ENCODE assay signal across 10 cellular contexts in genomic region chr4:112706840-112707207, GRCh38.
DNase-seq lines count a peak whose midpoint lies in the region; ATAC-seq and TF ChIP-seq lines count a peak whose summit lies in the region.
"Had no signal": no experiment of that assay in that cellular context is flagged by ENCODE, and none has a peak within 500 bp of the region (broad histone marks: within the 10 kb centered on the region; RNA-seq: fewer than 3 reads in every experiment).

No MANE protein-coding gene starts in this region.

- no peak for TF ChIP-seq EP300 in suprapubic skin (IDR thresholded peaks at IDR 0.05)

- no peaks in the 10 kb centered on the region for H3K9me3 Mint-ChIP-seq in activated CD8-positive, alpha-beta memory T cell treated with anti-CD3 and anti-CD28 coated beads, Interleukin-2, amount 10 ng/mL, durations not matched to agents 7 days and 5 days (ENCODE audit: low read depth)

- H3K4me3 Mint-ChIP-seq in activated CD8-positive, alpha-beta memory T cell treated with anti-CD3 and anti-CD28 coated beads, Interleukin-2, amount 10 ng/mL, durations not matched to agents 7 days and 5 days = peak overlapping the region; percentile 90

- H3K27ac Mint-ChIP-seq in activated CD8-positive, alpha-beta memory T cell treated with anti-CD3 and anti-CD28 coated beads, Interleukin-2, amount 10 ng/mL, durations not matched to agents 7 days and 5 days = peak overlapping the region; percentile 71

- peak overlapping the region; percentile 71 for H2AFZ ChIP-seq in SU-DHL-6 (ENCODE audit: low read depth, low read length, severe bottlenecking)

- no peaks in the 10 kb centered on the region for H3K4me1 ChIP-seq in iPS DF 6.9 (ENCODE audit: control insufficient read depth, insufficient read depth, low read length)
- H3K4me1 ChIP-seq in suprapubic skin = peaks cover 10% of the 10 kb centered on the region

- peaks cover 44% of the 10 kb centered on the region for H3K27me3 Mint-ChIP-seq in activated CD8-positive, alpha-beta memory T cell treated with anti-CD3 and anti-CD28 coated beads, Interleukin-2, amount 10 ng/mL, durations not matched to agents 7 days and 5 days

- TF ChIP-seq CTCF in SU-DHL-6 (IDR thresholded peaks at IDR 0.05; ENCODE audit: insufficient read depth, low read length, poor library complexity, severe bottlenecking) = no peak
- TF ChIP-seq CTCF in suprapubic skin (IDR thresholded peaks at IDR 0.05) = no peak

- H3K27me3 ChIP-seq in SU-DHL-6 (ENCODE audit: low read length) (no peaks in the 10 kb centered on the region), iPS DF 6.9 (ENCODE audit: control insufficient read depth, insufficient read depth, low read length) (no peaks in the 10 kb centered on the region), suprapubic skin (peaks cover 25% of the 10 kb centered on the region)

- H3K9me3 ChIP-seq in SU-DHL-6 (ENCODE audit: insufficient read depth, low read length) (no peaks in the 10 kb centered on the region), iPS DF 6.9 (ENCODE audit: control insufficient read depth, insufficient read depth, low read length) (no peaks in the 10 kb centered on the region), suprapubic skin (no peaks in the 10 kb centered on the region)

- no peaks in the 10 kb centered on the region for H3F3A ChIP-seq in SU-DHL-6 (ENCODE audit: insufficient read depth)

- H3K4me2 ChIP-seq in SU-DHL-6 (ENCODE audit: low read depth, low read length, poor library complexity, severe bottlenecking) = peak overlapping the region; percentile 55

- H3K9me2 ChIP-seq in SU-DHL-6 (replicated peaks; ENCODE audit: insufficient read depth, low read length) = no peaks in the 10 kb centered on the region

- peaks cover 26% of the 10 kb centered on the region for H3K4me1 Mint-ChIP-seq in activated CD8-positive, alpha-beta memory T cell treated with anti-CD3 and anti-CD28 coated beads, Interleukin-2, amount 10 ng/mL, durations not matched to agents 7 days and 5 days

- TF ChIP-seq POLR2A in suprapubic skin (IDR thresholded peaks at IDR 0.05) = no peak

- H3K36me3 ChIP-seq in SU-DHL-6 (ENCODE audit: low read length) (no peaks in the 10 kb centered on the region), iPS DF 6.9 (ENCODE audit: control insufficient read depth, insufficient read depth, low read length) (no peaks in the 10 kb centered on the region), suprapubic skin (no peaks in the 10 kb centered on the region)

- ATAC-seq in activated CD8-positive, alpha-beta memory T cell treated with anti-CD3 and anti-CD28 coated beads, Interleukin-2, amount 10 ng/mL, durations not matched to agents 7 days and 5 days = no peak
- ATAC-seq in HG02763 (IDR thresholded peaks at IDR 0.05; ENCODE audit: unreplicated experiment) = no peak

- 0 out of 2 replicates have a peak overlapping the region, but pooled peaks have one; percentile 49 for H3K9ac ChIP-seq in SU-DHL-6 (ENCODE audit: low read length)

- CTCF ChIA-PET in activated CD8-positive, alpha-beta memory T cell treated with anti-CD3 and anti-CD28 coated beads, Interleukin-2, amount 10 ng/mL, durations not matched to agents 7 days and 5 days (lab: Charles Lee) = interaction anchor here (0.9 to 1.4 kb wide), 4 partner anchors 27 to 55 kb away, joined by 3 read pairs; no protein-coding TSS in a partner anchor

- no CpG with 5 or more reads among the region's 4 CpGs for WGBS in iPS DF 6.9 (ENCODE audit: insufficient coverage, insufficient read length)
- WGBS in suprapubic skin = 10% methylated on average over 4 of the region's 4 CpGs

- H3K36me3 Mint-ChIP-seq in activated CD8-positive, alpha-beta memory T cell treated with anti-CD3 and anti-CD28 coated beads, Interleukin-2, amount 10 ng/mL, durations not matched to agents 7 days and 5 days = peaks cover 2% of the 10 kb centered on the region

- no peaks in the 10 kb centered on the region for H4K20me1 ChIP-seq in SU-DHL-6 (ENCODE audit: low read depth, low read length)

- no peak overlapping the region for H3K4me3 ChIP-seq in SU-DHL-6 (ENCODE audit: insufficient read depth, low read length, poor library complexity, severe bottlenecking)
- H3K4me3 ChIP-seq in iPS DF 6.9 (ENCODE audit: low read length) = peak overlapping the region; percentile 26; the same call in 1 of the 2 replicates
- H3K4me3 ChIP-seq in suprapubic skin = peak overlapping the region; percentile 60

- no peaks in the 10 kb centered on the region for H3K79me2 ChIP-seq in SU-DHL-6 (ENCODE audit: insufficient read depth, low read length)

- no peak overlapping the region for H3K27ac ChIP-seq in SU-DHL-6 (ENCODE audit: low read depth, low read length)
- H3K27ac ChIP-seq in iPS DF 6.9 (ENCODE audit: low read length) = no peak overlapping the region
- no peak overlapping the region for H3K27ac ChIP-seq in suprapubic skin
- H3K27ac ChIP-seq: C4-2B had no signal

- DNase-seq in activated CD8-positive, alpha-beta memory T cell treated with anti-CD3 and anti-CD28 coated beads, Interleukin-2, amount 10 ng/mL, durations not matched to agents 7 days and 5 days = no peak
- DNase-seq in activated CD8-positive, alpha-beta memory T cell treated with anti-CD3 and anti-CD28 coated beads for 24 hours = no peak
- DNase-seq in iPS DF 6.9 (ENCODE audit: low read depth, low spot score) = no peak
- no peak for DNase-seq in suprapubic skin (ENCODE audit: low spot score in 2 of 2)
- DNase-seq in nucleus accumbens (lab: John Stamatoyannopoulos, UW) = no peak
- no peak for DNase-seq in NCI-H2081 (lab: John Stamatoyannopoulos, UW)
- DNase-seq: NCI-H2107 had no signal
